ENCODE assay signal across 8 cellular contexts in the genomic region with DNA sequence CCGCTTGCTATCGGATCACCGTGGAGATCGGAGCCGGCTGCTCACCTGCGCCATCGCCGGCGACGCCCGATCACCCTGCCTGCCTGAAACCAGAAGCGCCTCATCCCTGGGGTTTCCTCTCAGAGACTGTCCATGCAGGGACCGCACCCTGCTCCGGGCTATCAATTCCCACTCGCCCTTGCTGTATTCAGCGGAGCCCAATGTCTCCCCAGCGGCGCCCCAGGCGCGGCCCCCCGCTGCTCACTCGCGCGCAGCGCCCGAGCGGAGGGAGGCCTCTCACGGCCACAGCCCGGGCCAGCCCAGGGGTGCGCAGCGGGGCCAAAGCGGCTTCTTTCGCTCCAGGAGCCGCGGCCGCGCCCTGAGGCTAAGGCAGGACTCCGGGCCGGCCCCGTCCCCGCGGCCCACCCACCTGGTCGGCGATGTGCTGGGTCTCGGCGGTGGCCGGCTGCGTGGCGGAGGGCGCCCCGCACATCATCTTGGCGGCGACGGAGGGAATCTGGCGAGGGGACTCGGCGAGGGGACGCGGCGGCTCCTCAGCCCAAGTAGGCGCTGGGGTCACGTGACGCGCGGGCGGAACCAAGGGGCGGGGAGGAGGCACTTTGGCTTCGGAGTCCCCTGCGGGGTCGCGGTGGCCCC. TPM values are rescaled to one million over a fixed set of nuclear protein-coding genes. Genes with fewer than 3 reads are reported as not detected.
A peak's percentile ranks its signal among the peaks of the same experiment; 100 is the strongest.
DNase-seq lines count a peak whose midpoint lies in the region; ATAC-seq and TF ChIP-seq lines count a peak whose summit lies in the region.

A gene with protein sequence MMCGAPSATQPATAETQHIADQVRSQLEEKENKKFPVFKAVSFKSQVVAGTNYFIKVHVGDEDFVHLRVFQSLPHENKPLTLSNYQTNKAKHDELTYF (minus strand): TSS at position 514 of the 636 bp plus-strand sequence. CDS start 39 bp downstream, at position 475.

- TF ChIP-seq CTCF in gastroesophageal sphincter (IDR thresholded peaks at IDR 0.05) (peak in 1 of 4 experiments; percentile 19), suprapubic skin (IDR thresholded peaks at IDR 0.05) (no peak)

- TF ChIP-seq POLR2A in gastroesophageal sphincter (IDR thresholded peaks at IDR 0.05) (peak; percentile 74 to 75), suprapubic skin (IDR thresholded peaks at IDR 0.05) (peak in 1 of 2 donors; percentile 48)

- H3K36me3 ChIP-seq in gastroesophageal sphincter, result peaks cover 0 to 28% of the 10 kb centered on the region in 2 donors
- H3K36me3 ChIP-seq in suprapubic skin, result peaks cover 20% of the 10 kb centered on the region

- TF ChIP-seq EP300 in gastroesophageal sphincter (IDR thresholded peaks at IDR 0.05) (no peak), suprapubic skin (IDR thresholded peaks at IDR 0.05) (no peak)

- H3K4me3 ChIP-seq in gastroesophageal sphincter, result peak within 1 kb of the TSS; percentile 74 to 82
- peak within 1 kb of the TSS; percentile 91 for H3K4me3 ChIP-seq in suprapubic skin

- in situ Hi-C loops in SK-MEL-5 (cut with HindIII; ENCODE audit: low pct_unique_long_range_greater_than_20kb, low sequenced_read_pairs), result no loop called here

- ATAC-seq in GM19463 (IDR thresholded peaks at IDR 0.05; ENCODE audit: unreplicated experiment), result peak; percentile 52
- ATAC-seq in gastroesophageal sphincter, result peak; percentile 84

- H3K27me3 ChIP-seq in gastroesophageal sphincter (no peaks in the 10 kb centered on the region), suprapubic skin (no peaks in the 10 kb centered on the region)

- H3K27ac ChIP-seq in gastroesophageal sphincter (peak within 1 kb of the TSS; percentile 41 to 96 (median 92)), suprapubic skin (peak within 1 kb of the TSS; percentile 99)

- WGBS in gastroesophageal sphincter (ENCODE audit: low coverage in 1 of 2), 2 donors, result 0% methylated on average over 2 of the region's 71 CpGs; no CpG with 5 or more reads in 1 of the 2 donors
- 0% methylated on average over 36 of the region's 71 CpGs for WGBS in suprapubic skin

- no peaks in the 10 kb centered on the region for H3K9me3 ChIP-seq in gastroesophageal sphincter
- H3K9me3 ChIP-seq in suprapubic skin, result no peaks in the 10 kb centered on the region

- H3K4me1 ChIP-seq in gastroesophageal sphincter (peaks cover 0 to 21% (median 6%) of the 10 kb centered on the region in 3 donors), suprapubic skin (peaks cover 27% of the 10 kb centered on the region)

- DNase-seq in COLO829 (ENCODE audit: low spot score), result peak; percentile 40
- DNase-seq in HuH-7.5 (ENCODE audit: low spot score), result peak; percentile 64
- peak; percentile 60 for DNase-seq in SK-MEL-5 (ENCODE audit: low read depth, low spot score)
- peak; percentile 86 for DNase-seq in activated naive CD4-positive, alpha-beta T cell treated with Interleukin-2 at 50 U/mL for 16 hours
- peak in 55 of 56 donors; percentile 24 to 94 (median 83) for DNase-seq in nucleus accumbens (lab: John Stamatoyannopoulos, UW)
- peak; percentile 90 to 94 for DNase-seq in suprapubic skin (ENCODE audit: low spot score in 2 of 2)

RNA-seq across cellular contexts. Expression of the gene that starts here (rescaled TPM):
- 48.2 and 50.4 TPM in 2 replicates for total RNA-seq in SK-MEL-5 (2014; rRNA removed; shearing (Covaris generic))
- polyA plus RNA-seq in SK-MEL-5 (2015; cell fraction: cytosol; rRNA removed), result 87.3 and 113 TPM in 2 replicates
- polyA plus RNA-seq in SK-MEL-5 (2015; cell fraction: nucleus; rRNA removed), result 31.4 TPM in 2 replicates
- total RNA-seq in gastroesophageal sphincter (10 to 100 TPM in 3 of 4 donors, 1 to 10 TPM in 1; 8.9 to 22.2 (median 10.1) TPM), suprapubic skin (10 to 100 TPM; 17.5 to 39.9 (median 27.9) TPM)

Comparison
In these comparisons a context has a peak if more than half of its experiments do, and no peak if none do; other contexts are left out.
1. Peak in every context shown above with its lines: DNase-seq, ATAC-seq, H3K4me3 ChIP-seq and H3K27ac ChIP-seq.
2. DNase-seq: peak in every context shown above with its lines; median percentile 92 in suprapubic skin; 86 in activated naive CD4-positive, alpha-beta T cell treated with Interleukin-2 at 50 U/mL for 16 hours; 83 in nucleus accumbens; 64 in HuH-7.5; 60 in SK-MEL-5; 40 in COLO829.